Comparison of ENCODE assay signal across 19 cellular contexts in the genomic region with DNA sequence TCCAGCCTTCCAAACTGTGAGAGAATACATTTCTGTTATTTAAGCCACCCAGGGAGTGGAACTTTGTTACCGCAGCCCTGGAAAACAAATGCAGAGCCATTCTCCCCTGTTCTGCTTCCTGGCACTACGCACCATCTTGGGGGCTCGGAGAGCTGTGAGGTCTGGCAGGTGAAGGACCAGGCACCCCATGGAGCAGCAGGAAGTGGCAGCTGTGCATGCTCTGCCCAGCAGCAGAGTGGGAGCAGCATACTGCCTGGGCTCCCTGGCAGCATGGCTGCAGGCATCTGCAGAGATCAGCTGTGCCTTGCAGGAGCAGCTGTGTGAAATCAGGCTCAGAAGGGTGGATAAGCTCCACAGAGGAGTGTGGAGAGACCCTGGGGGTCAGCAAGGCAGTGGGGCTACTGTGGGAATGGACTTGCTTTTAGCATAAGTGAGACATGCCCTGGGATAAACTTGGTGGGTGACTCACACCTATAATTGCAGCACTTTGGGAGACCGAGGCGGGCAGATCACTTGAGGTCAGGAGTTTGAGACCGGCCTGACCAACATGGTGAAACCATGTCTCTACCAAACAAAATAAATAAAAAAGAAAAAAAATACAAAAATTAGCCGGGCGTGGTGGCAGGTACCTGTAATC. TPM values are rescaled to one million over a fixed set of nuclear protein-coding genes. Genes with fewer than 3 reads are reported as not detected.
A peak's percentile ranks its signal among the peaks of the same experiment; 100 is the strongest.
DNase-seq lines count a peak whose midpoint lies in the region; ATAC-seq, FAIRE-seq and TF ChIP-seq lines count a peak whose summit lies in the region.
"Had no signal": no experiment of that assay in that cellular context is flagged by ENCODE, and none has a peak within 500 bp of the region (broad histone marks: within the 10 kb centered on the region; RNA-seq: fewer than 3 reads in every experiment).

No MANE protein-coding gene starts in this region.

- peak overlapping the region; percentile 35 for H4K8ac ChIP-seq in H1 (ENCODE audit: extremely low read depth, insufficient read depth, low read length)

- no peak overlapping the region for H3K14ac ChIP-seq in H1 (ENCODE audit: insufficient read length)

- H2BK20ac ChIP-seq in H1 (ENCODE audit: low read length): peak overlapping the region; percentile 61; the same call in 1 of the 2 replicates

- peak overlapping the region; percentile 47 for H4K91ac ChIP-seq in H1 (replicated peaks; ENCODE audit: insufficient read length, low read length)

- H4K20me1 ChIP-seq in H1 (replicated peaks in 1 of 2; ENCODE audit: control insufficient read depth in 1 of 2, insufficient read depth in 2 of 2, low read length in 2 of 2): no peaks in the 10 kb centered on the region

- H3K79me1 ChIP-seq in H1 (ENCODE audit: low read depth, low read length): no peaks in the 10 kb centered on the region

- no peak overlapping the region for H4K5ac ChIP-seq in H1 (ENCODE audit: insufficient read length, low read depth, low read length)

- no peak for ATAC-seq in gastrocnemius medialis

- no peak overlapping the region; the same call in 1 of the 2 replicates for H2BK12ac ChIP-seq in H1 (ENCODE audit: low read depth, low read length)

- no peak overlapping the region for H2BK120ac ChIP-seq in H1 (replicated peaks; ENCODE audit: low read depth, low read length)

- 0 out of 7 replicates have a peak, but pooled peaks cover 0 to 2% (median 0%) of the 10 kb centered on the region in 4 experiments for H3K27me3 ChIP-seq in H1 (replicated peaks in 1 of 4; ENCODE audit: control insufficient read depth in 3 of 4, extremely low read depth in 1 of 4, insufficient read depth in 3 of 4, low read length in 3 of 4)
- H3K27me3 ChIP-seq in gastrocnemius medialis: no peaks in the 10 kb centered on the region
- H3K27me3 ChIP-seq in uterus: no peaks in the 10 kb centered on the region
- H3K27me3 ChIP-seq in right atrium auricular region: no peaks in the 10 kb centered on the region
- H3K27me3 ChIP-seq: cardiac muscle cell, Peyer's patch had no signal

- H3K4me2 ChIP-seq in H1 (ENCODE audit: insufficient read depth in 1 of 2, low read depth in 2 of 2, low read length in 2 of 2): no peak overlapping the region

- H3K4me1 ChIP-seq in H1 (replicated peaks in 1 of 4; ENCODE audit: control insufficient read depth in 3 of 4, insufficient read depth in 4 of 4, low read length in 3 of 4) (peaks cover 0 to 3% (median 1%) of the 10 kb centered on the region in 4 experiments; a peak in 3 of 7 replicates), gastrocnemius medialis (peaks cover 22 to 33% of the 10 kb centered on the region in 2 donors), uterus (no peaks in the 10 kb centered on the region), right atrium auricular region (peaks cover 0 to 20% of the 10 kb centered on the region in 2 donors)
- H3K4me1 ChIP-seq: Peyer's patch had no signal

- no peak for FAIRE-seq in H1 (lab: Jason Lieb, UNC)
- FAIRE-seq: A204.1 had no signal

- no peak overlapping the region for H2BK5ac ChIP-seq in H1 (ENCODE audit: low read depth, low read length)

- no peaks in the 10 kb centered on the region for H3K79me2 ChIP-seq in H1 (ENCODE audit: control insufficient read depth in 1 of 2, insufficient read depth in 2 of 2, low read length in 2 of 2)

- no peak overlapping the region for H3K18ac ChIP-seq in H1 (ENCODE audit: extremely low read depth, low read length)

- in situ Hi-C loops in gastrocnemius medialis (cut with MboI; ENCODE audit: low sequenced_read_pairs in 4 of 4): loop anchor here (5.0 to 25.0 kb wide), 3 partner anchors 77 to 160 kb away; no protein-coding TSS in a partner anchor

- no peaks in the 10 kb centered on the region for H3K23me2 ChIP-seq in H1 (ENCODE audit: low read depth, low read length)

- CTCF ChIA-PET in H1 (lab: Charles Lee; ENCODE audit: partially characterized antibody): interaction anchor here (0.6 to 7.3 kb wide), 22 partner anchors 8 to 347 kb away, joined by 3 to 75 read pairs (median 6); no protein-coding TSS in a partner anchor

- no peak for TF ChIP-seq RAD21 in H1 (IDR thresholded peaks at IDR 0.05 in 1 of 2, conservative IDR thresholded peaks at IDR 0.05 in 1 of 2; ENCODE audit: low read depth in 2 of 2, low read length in 2 of 2)

- no peak for TF ChIP-seq CTCF in H1 (IDR thresholded peaks at IDR 0.05; ENCODE audit: control extremely low read depth in 1 of 3, insufficient read depth in 1 of 3, low read depth in 1 of 3, low read length in 3 of 3)
- no peak for TF ChIP-seq CTCF in gastrocnemius medialis (IDR thresholded peaks at IDR 0.05 in 4 of 5, conservative IDR thresholded peaks at IDR 0.05 in 1 of 5)
- TF ChIP-seq CTCF in uterus (IDR thresholded peaks at IDR 0.05): no peak
- TF ChIP-seq CTCF in right atrium auricular region (IDR thresholded peaks at IDR 0.05): no peak

- H2BK15ac ChIP-seq in H1 (ENCODE audit: low read length): no peak overlapping the region

- no peak overlapping the region for H3K4me3 ChIP-seq in H1 (ENCODE audit: extremely low read depth in 1 of 4, insufficient read depth in 2 of 4, low read depth in 3 of 4, low read length in 4 of 4)
- H3K4me3 ChIP-seq in gastrocnemius medialis: no peak overlapping the region
- no peak overlapping the region for H3K4me3 ChIP-seq in uterus
- H3K4me3 ChIP-seq in right atrium auricular region: no peak overlapping the region
- H3K4me3 ChIP-seq: cardiac muscle cell, Peyer's patch had no signal

- H2AK5ac ChIP-seq in H1 (ENCODE audit: low read depth, low read length): no peak overlapping the region

- H3K9ac ChIP-seq in H1 (replicated peaks in 1 of 4; ENCODE audit: extremely low read depth in 1 of 4, low read depth in 3 of 4, low read length in 3 of 4): no peak overlapping the region

- TF ChIP-seq POLR2A in H1 (IDR thresholded peaks at IDR 0.05; ENCODE audit: control extremely low read depth in 1 of 2, low read depth in 2 of 2, low read length in 2 of 2) (no peak), gastrocnemius medialis (IDR thresholded peaks at IDR 0.05) (no peak), uterus (IDR thresholded peaks at IDR 0.05) (no peak)

- no peaks in the 10 kb centered on the region for H3K9me3 ChIP-seq in H1 (ENCODE audit: insufficient read depth in 2 of 2, low read depth in 1 of 2, low read length in 1 of 2)
- no peaks in the 10 kb centered on the region for H3K9me3 ChIP-seq in gastrocnemius medialis
- H3K9me3 ChIP-seq in uterus: no peaks in the 10 kb centered on the region
- no peaks in the 10 kb centered on the region for H3K9me3 ChIP-seq in right atrium auricular region
- H3K9me3 ChIP-seq: Peyer's patch had no signal

- H3K27ac ChIP-seq in H1 (ENCODE audit: low read depth, low read length) (no peak overlapping the region), gastrocnemius medialis (peak overlapping the region; percentile 78 to 84 (median 80)), uterus (no peak overlapping the region), right atrium auricular region (no peak overlapping the region)
- H3K27ac ChIP-seq: cardiac muscle cell, Peyer's patch had no signal

- H3K4ac ChIP-seq in H1 (replicated peaks; ENCODE audit: insufficient read length, low read depth, low read length): no peak overlapping the region

- DNase-seq in NCI-H146 (lab: John Stamatoyannopoulos, UW): peak; percentile 54
- DNase-seq in NCI-H146 treated with DMSO at 0.1 percent for 48 hours (lab: John Stamatoyannopoulos, UW; ENCODE audit: unreplicated experiment): no peak
- DNase-seq in NCI-H510A (lab: John Stamatoyannopoulos, UW): peak; percentile 42
- no peak for DNase-seq in H1 (ENCODE audit: low read depth in 1 of 2, low spot score in 2 of 2)
- no peak for DNase-seq in gastrocnemius medialis
- no peak for DNase-seq in uterus
- DNase-seq in epidermal melanocyte (ENCODE audit: insufficient read length, low spot score): no peak
- DNase-seq in right atrium auricular region (ENCODE audit: low spot score): no peak
- DNase-seq: activated CD4-positive, alpha-beta memory T cell treated with anti-CD3 and anti-CD28 coated beads for 36 hours; activated naive CD8-positive, alpha-beta T cell treated with anti-CD3 and anti-CD28 coated beads, Interleukin-2, amount 10 ng/mL, durations not matched to agents 7 days and 5 days; activated T-cell treated with anti-CD3 and anti-CD28 coated beads, Interleukin-2, amount 50 U/mL, for 24 hours; DMS79; HFFc6; NCI-H446 treated with DMSO at 0.1 percent for 48 hours; Peyer's patch; retina; stimulated activated naive CD8-positive, alpha-beta T cell treated with anti-CD3 and anti-CD28 coated beads, Interleukin-15, amount 100 ng/mL, for 72 hours had no signal

- POLR2A ChIA-PET in H1 (lab: Charles Lee; ENCODE audit: partially characterized antibody): interaction anchor here (1.2 kb wide), 1 partner anchor 90 kb away, joined by 5 read pairs; no protein-coding TSS in a partner anchor

- no peak for TF ChIP-seq EP300 in H1 (IDR thresholded peaks at IDR 0.05; ENCODE audit: borderline replicate concordance in 1 of 2, low read depth in 2 of 2, low read length in 2 of 2)

- intact Hi-C loops in gastrocnemius medialis (cut with DNase I; ENCODE audit: low total_unique reads): no loop called here
- intact Hi-C loops in uterus (cut with DNase I; ENCODE audit: low total_unique reads): no loop called here

- WGBS in H1 (ENCODE audit: extremely low coverage in 1 of 2, insufficient coverage in 1 of 2, insufficient read length in 1 of 2, insufficient replicate concordance in 2 of 2, low coverage in 1 of 2, low lambda C conversion rate in 2 of 2, missing lambda C conversion rate in 1 of 2), 2 experiments: 82% methylated on average over 8 of the region's 8 CpGs; no CpG with 5 or more reads in 1 of the 2 experiments

- no peak overlapping the region for H3K23ac ChIP-seq in H1 (ENCODE audit: insufficient read length)

- H3K56ac ChIP-seq in H1 (replicated peaks; ENCODE audit: insufficient read length, low read depth, low read length): no peak overlapping the region

- H3K36me3 ChIP-seq in H1 (ENCODE audit: control insufficient read depth in 2 of 4, insufficient read depth in 4 of 4, low read length in 3 of 4) (no peaks in the 10 kb centered on the region), gastrocnemius medialis (no peaks in the 10 kb centered on the region), uterus (no peaks in the 10 kb centered on the region), right atrium auricular region (no peaks in the 10 kb centered on the region)
- H3K36me3 ChIP-seq: cardiac muscle cell, Peyer's patch had no signal

- 0 out of 2 replicates have a peak overlapping the region, but pooled peaks have one; percentile 55 for H2AFZ ChIP-seq in H1 (ENCODE audit: low read length)

RNA-seq across cellular contexts. Expression of a gene that starts 17.7 kb away (rescaled TPM):
- total RNA-seq in H1 (2021; fragmentation: NEBNext Ultra II Directional; extraction: Animal tissue kit (Norgen Biotek cat#: 25700)): 3.4 and 3.7 TPM in 2 replicates
- polyA plus RNA-seq in H1 (2011; rRNA removed): 0.70 and 0.93 TPM in 2 replicates
- 1.2 TPM for polyA plus RNA-seq in H1 (2011; cell fraction: cytosol; rRNA removed)
- polyA plus RNA-seq in H1 (2011; cell fraction: nucleus; rRNA removed): 1.3 TPM
- 1.5 to 1.9 TPM (median 1.8 TPM) in 4 replicates for polyA plus RNA-seq in H1 (2012, experiment 1 of 2)
- 0.16 TPM for polyA plus RNA-seq in H1 (2012, experiment 2 of 2)
- 1.0 TPM for polyA plus RNA-seq in H1 (2013, experiment 1 of 2)
- polyA plus RNA-seq in H1 (2013, experiment 2 of 2): 0.88 TPM
- 5.1 and 5.3 TPM in 2 replicates for polyA minus RNA-seq in H1 (2011; rRNA and poly(A)+ RNA removed)
- polyA minus RNA-seq in H1 (2011; cell fraction: cytosol; rRNA and poly(A)+ RNA removed): 3.2 TPM
- 3.4 TPM for polyA minus RNA-seq in H1 (2011; cell fraction: nucleus; rRNA and poly(A)+ RNA removed)
- total RNA-seq in gastrocnemius medialis: 1 to 10 TPM; 2.7 to 7.0 (median 4.2) TPM
- 10 to 100 TPM in 1 of 4 donors, 1 to 10 TPM in 3; 2.4 to 16.0 (median 5.2) TPM for total RNA-seq in uterus
- 1 to 10 TPM; 4.7 to 7.3 TPM for total RNA-seq in right atrium auricular region

RNA-seq across cellular contexts. Expression of a gene that starts 23.9 kb away (rescaled TPM):
- total RNA-seq in H1 (2021; fragmentation: NEBNext Ultra II Directional; extraction: Animal tissue kit (Norgen Biotek cat#: 25700)): 5.6 and 6.1 TPM in 2 replicates
- 13.9 and 14.2 TPM in 2 replicates for polyA plus RNA-seq in H1 (2011; rRNA removed)
- polyA plus RNA-seq in H1 (2011; cell fraction: cytosol; rRNA removed): 11.7 TPM
- 13.8 TPM for polyA plus RNA-seq in H1 (2011; cell fraction: nucleus; rRNA removed)
- polyA plus RNA-seq in H1 (2012, experiment 1 of 2): 7.0 to 22.7 TPM (median 17.2 TPM) in 4 replicates
- 15.0 TPM for polyA plus RNA-seq in H1 (2012, experiment 2 of 2)
- polyA plus RNA-seq in H1 (2013, experiment 1 of 2): 4.0 TPM
- polyA plus RNA-seq in H1 (2013, experiment 2 of 2): 3.0 TPM
- polyA minus RNA-seq in H1 (2011; rRNA and poly(A)+ RNA removed): 11.0 and 14.0 TPM in 2 replicates
- 7.5 TPM for polyA minus RNA-seq in H1 (2011; cell fraction: cytosol; rRNA and poly(A)+ RNA removed)
- polyA minus RNA-seq in H1 (2011; cell fraction: nucleus; rRNA and poly(A)+ RNA removed): 6.0 TPM
- total RNA-seq in gastrocnemius medialis: 100 to 1,000 TPM; 318 to 516 (median 364) TPM
- total RNA-seq in uterus: 100 to 1,000 TPM in 2 of 4 donors, 10 to 100 TPM in 2; 51.5 to 203 (median 102) TPM
- 100 to 1,000 TPM in 1 of 2 donors, 10 to 100 TPM in 1; 98.4 to 144 TPM for total RNA-seq in right atrium auricular region

Comparison
In these comparisons a context has a peak if more than half of its experiments do, and no peak if none do; other contexts are left out.
1. DNase-seq: peak in NCI-H146 (single experiment) and NCI-H510A (single experiment); none in NCI-H146 treated with DMSO at 0.1 percent for 48 hours (single experiment), H1 (0 of 2), gastrocnemius medialis (0 of 2), uterus (0 of 2), epidermal melanocyte (single experiment) and right atrium auricular region (single experiment).
2. H3K27ac ChIP-seq: peak in gastrocnemius medialis (4 of 4); none in H1 (single experiment), uterus (0 of 2) and right atrium auricular region (0 of 2).